Comparison of ENCODE assay signal across 8 cellular contexts in genomic region chr16:30445408-30446202, GRCh38. TPM values are rescaled to one million over a fixed set of nuclear protein-coding genes. Genes with fewer than 3 reads are reported as not detected.
DNase-seq lines count a peak whose midpoint lies in the region; ATAC-seq and TF ChIP-seq lines count a peak whose summit lies in the region.

A gene with protein sequence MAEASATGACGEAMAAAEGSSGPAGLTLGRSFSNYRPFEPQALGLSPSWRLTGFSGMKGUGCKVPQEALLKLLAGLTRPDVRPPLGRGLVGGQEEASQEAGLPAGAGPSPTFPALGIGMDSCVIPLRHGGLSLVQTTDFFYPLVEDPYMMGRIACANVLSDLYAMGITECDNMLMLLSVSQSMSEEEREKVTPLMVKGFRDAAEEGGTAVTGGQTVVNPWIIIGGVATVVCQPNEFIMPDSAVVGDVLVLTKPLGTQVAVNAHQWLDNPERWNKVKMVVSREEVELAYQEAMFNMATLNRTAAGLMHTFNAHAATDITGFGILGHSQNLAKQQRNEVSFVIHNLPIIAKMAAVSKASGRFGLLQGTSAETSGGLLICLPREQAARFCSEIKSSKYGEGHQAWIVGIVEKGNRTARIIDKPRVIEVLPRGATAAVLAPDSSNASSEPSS (minus strand): TSS chr16:30445874. CDS start chr16:30445727, 147 bp downstream.

- peak within 1 kb of the TSS; percentile 85 for H3K27ac ChIP-seq in DND-41 (ENCODE audit: low read length)

- H3K27me3 Mint-ChIP-seq in activated T-helper 17 cell treated with anti-CD3 and anti-CD28 coated beads, Interleukin-2, amount 50 U/mL, for 72 hours = no peaks in the 10 kb centered on the region
- H3K27me3 Mint-ChIP-seq in natural killer cell (ENCODE audit: low read depth in 2 of 2) = no peaks in the 10 kb centered on the region

- peak within 1 kb of the TSS; percentile 91 for H3K4me3 Mint-ChIP-seq in activated T-helper 17 cell treated with anti-CD3 and anti-CD28 coated beads, Interleukin-2, amount 50 U/mL, for 72 hours
- H3K4me3 Mint-ChIP-seq in natural killer cell = peak within 1 kb of the TSS; percentile 96

- H3K9ac ChIP-seq in DND-41 (ENCODE audit: low read depth, low read length) = peak within 1 kb of the TSS; percentile 82

- peaks cover 23% of the 10 kb centered on the region for H3K36me3 ChIP-seq in DND-41 (ENCODE audit: insufficient read depth, low read length)

- H3K4me2 ChIP-seq in DND-41 (ENCODE audit: insufficient read depth, low read length) = peak within 1 kb of the TSS; percentile 80

- TF ChIP-seq CTCF in DND-41 (IDR thresholded peaks at IDR 0.05; ENCODE audit: borderline replicate concordance, extremely low read depth, low read length, poor library complexity, severe bottlenecking) = peak; percentile 50
- peak; percentile 54; the same call in 1 of the 2 replicates for TF ChIP-seq CTCF in LNCAP (IDR thresholded peaks at IDR 0.05)
- peak; percentile 34 for TF ChIP-seq CTCF in natural killer cell (IDR thresholded peaks at IDR 0.05)

- H3K9me3 Mint-ChIP-seq in activated T-helper 17 cell treated with anti-CD3 and anti-CD28 coated beads, Interleukin-2, amount 50 U/mL, for 72 hours = peaks cover 3% of the 10 kb centered on the region
- H3K9me3 Mint-ChIP-seq in natural killer cell = peaks cover 0 to 3% of the 10 kb centered on the region in 2 donors

- DNase-seq in DND-41 = peak; percentile 99
- DNase-seq in RPMI8226 = peak; percentile 100
- DNase-seq in fibroblast of peridontal ligament (ENCODE audit: extremely low read depth) = peak; percentile 98
- DNase-seq in natural killer cell = peak; percentile 94
- peak; percentile 91 for DNase-seq in stimulated activated naive CD4-positive, alpha-beta T cell treated with Interleukin-2 at 50 U/mL for 16 hours (lab: John Stamatoyannopoulos, UW)

- ATAC-seq in DND-41 (ENCODE audit: insufficient read depth, low read depth) = peak; percentile 94
- ATAC-seq in GM21737 (IDR thresholded peaks at IDR 0.05; ENCODE audit: unreplicated experiment) = peak; percentile 79
- peak; percentile 97 for ATAC-seq in activated T-helper 17 cell treated with anti-CD3 and anti-CD28 coated beads, Interleukin-2, amount 50 U/mL, for 72 hours (replicated peaks)
- peak; percentile 86 to 91 (median 90) for ATAC-seq in natural killer cell

- peaks cover 26% of the 10 kb centered on the region for H3K79me2 ChIP-seq in DND-41 (ENCODE audit: insufficient read depth, low read length)

- peak within 1 kb of the TSS; percentile 87 for H2AFZ ChIP-seq in DND-41 (ENCODE audit: low read depth, low read length)

- H3K4me3 ChIP-seq in DND-41 (ENCODE audit: low read depth in 1 of 2, low read length in 2 of 2) = peak within 1 kb of the TSS; percentile 64 to 76

- H3K9me3 ChIP-seq in DND-41 (ENCODE audit: insufficient read depth, low read length, severe bottlenecking) = no peaks in the 10 kb centered on the region

- H3K4me1 ChIP-seq in DND-41 (ENCODE audit: insufficient read depth, low read length) = peaks cover 30% of the 10 kb centered on the region

- H3K4me1 Mint-ChIP-seq in activated T-helper 17 cell treated with anti-CD3 and anti-CD28 coated beads, Interleukin-2, amount 50 U/mL, for 72 hours = peaks cover 26% of the 10 kb centered on the region
- H3K4me1 Mint-ChIP-seq in natural killer cell = peaks cover 36 to 38% of the 10 kb centered on the region in 2 donors

- H3K36me3 Mint-ChIP-seq in activated T-helper 17 cell treated with anti-CD3 and anti-CD28 coated beads, Interleukin-2, amount 50 U/mL, for 72 hours (ENCODE audit: low read depth) = peaks cover 31% of the 10 kb centered on the region
- H3K36me3 Mint-ChIP-seq in natural killer cell = peaks cover 7% of the 10 kb centered on the region

- peaks cover 19% of the 10 kb centered on the region for H4K20me1 ChIP-seq in DND-41 (ENCODE audit: insufficient read depth, low read length)

- intact Hi-C loops in natural killer cell (cut with micrococcal nuclease) = loop anchor here (1.0 kb wide), 1 partner anchor 15 kb away; the partner anchor contains the start of gene DCTPP1

- H3K27ac Mint-ChIP-seq in activated T-helper 17 cell treated with anti-CD3 and anti-CD28 coated beads, Interleukin-2, amount 50 U/mL, for 72 hours = peak within 1 kb of the TSS; percentile 90
- peak within 1 kb of the TSS; percentile 94 to 95 for H3K27ac Mint-ChIP-seq in natural killer cell

- H3K27me3 ChIP-seq in DND-41 (ENCODE audit: insufficient read depth, low read length, poor library complexity) = no peaks in the 10 kb centered on the region

RNA-seq across cellular contexts. Expression of the gene that starts here (rescaled TPM):
- 10 to 100 TPM; 48.9 to 79.1 TPM for total RNA-seq in activated T-helper 17 cell treated with anti-CD3 and anti-CD28 coated beads, Interleukin-2, amount 50 U/mL, for 72 hours
- 10 to 100 TPM; 25.5 to 37.6 (median 35.0) TPM for total RNA-seq in natural killer cell

Comparison
In these comparisons a context has a peak if more than half of its experiments do, and no peak if none do; other contexts are left out.
1. Peak in every context shown above with its lines: DNase-seq, ATAC-seq, H3K4me3 ChIP-seq and H3K27ac ChIP-seq.